11 cellular contexts compared by ENCODE assay signal in genomic region chr18:46072959-46073358, GRCh38. TPM values are rescaled to one million over a fixed set of nuclear protein-coding genes. Genes with fewer than 3 reads are reported as not detected.
A peak's percentile ranks its signal among the peaks of the same experiment; 100 is the strongest.
DNase-seq lines count a peak whose midpoint lies in the region; ATAC-seq and TF ChIP-seq lines count a peak whose summit lies in the region.
"Had no signal": no experiment of that assay in that cellular context is flagged by ENCODE, and none has a peak within 500 bp of the region (broad histone marks: within the 10 kb centered on the region; RNA-seq: fewer than 3 reads in every experiment).

No MANE protein-coding gene starts in this region.

- peak overlapping the region in 2 of 7 donors; percentile 30 to 59 for H3K27ac Mint-ChIP-seq in CD4-positive, alpha-beta memory T cell
- peak overlapping the region; percentile 36 for H3K27ac Mint-ChIP-seq in activated naive CD8-positive, alpha-beta T cell treated with anti-CD3 and anti-CD28 coated beads, Interleukin-2, amount 10 ng/mL, durations not matched to agents 7 days and 5 days
- H3K27ac Mint-ChIP-seq in naive thymus-derived CD8-positive, alpha-beta T cell = peak overlapping the region in 6 of 10 donors; percentile 8 to 88 (median 47)

- intact Hi-C loops in CD4-positive, alpha-beta memory T cell (cut with micrococcal nuclease) = loop anchor here (1.0 to 5.0 kb wide), 10 partner anchors 45 to 452 kb away; partner anchors contain the start of gene EPG5
- intact Hi-C loops in left lung (cut with DNase I) = loop anchor here (10.0 kb wide), 2 partner anchors 118 to 408 kb away; no protein-coding TSS in a partner anchor

- H3K4me3 ChIP-seq in CD4-positive, alpha-beta memory T cell (ENCODE audit: low read length in 2 of 2) = peak overlapping the region in 1 of 2 donors; percentile 76
- no peak overlapping the region for H3K4me3 ChIP-seq in DND-41 (ENCODE audit: low read depth in 1 of 2, low read length in 2 of 2)
- H3K4me3 ChIP-seq in left lung = peak overlapping the region in 1 of 2 donors; percentile 74

- CTCF ChIA-PET in CD4-positive, alpha-beta memory T cell (lab: Charles Lee; ENCODE audit: partially characterized antibody) = interaction anchor here (0.9 to 4.1 kb wide), 54 partner anchors 8 to 797 kb away, joined by 3 to 92 read pairs (median 6); partner anchors contain the start of gene ATP5F1A

- H3K4me3 Mint-ChIP-seq in CD4-positive, alpha-beta memory T cell = peak overlapping the region; percentile 63 to 90 (median 85)
- peak overlapping the region; percentile 83 for H3K4me3 Mint-ChIP-seq in activated naive CD8-positive, alpha-beta T cell treated with anti-CD3 and anti-CD28 coated beads, Interleukin-2, amount 10 ng/mL, durations not matched to agents 7 days and 5 days
- H3K4me3 Mint-ChIP-seq in naive thymus-derived CD8-positive, alpha-beta T cell = peak overlapping the region; percentile 73 to 91 (median 84)

- no peaks in the 10 kb centered on the region for H3K27me3 ChIP-seq in CD4-positive, alpha-beta memory T cell (ENCODE audit: insufficient read depth, low read length)
- H3K27me3 ChIP-seq in DND-41 (ENCODE audit: insufficient read depth, low read length, poor library complexity) (no peaks in the 10 kb centered on the region), left lung (no peaks in the 10 kb centered on the region)
- H3K27me3 ChIP-seq: esophagus squamous epithelium had no signal

- no peaks in the 10 kb centered on the region for H3K36me3 ChIP-seq in CD4-positive, alpha-beta memory T cell (ENCODE audit: insufficient read depth, low read length)
- H3K36me3 ChIP-seq in DND-41 (ENCODE audit: insufficient read depth, low read length) (peaks cover 6% of the 10 kb centered on the region; the same call in 1 of the 2 replicates), left lung (peaks cover 0 to 9% of the 10 kb centered on the region in 2 donors)

- H3K27me3 Mint-ChIP-seq in CD4-positive, alpha-beta memory T cell = no peaks in the 10 kb centered on the region
- H3K27me3 Mint-ChIP-seq in activated naive CD8-positive, alpha-beta T cell treated with anti-CD3 and anti-CD28 coated beads, Interleukin-2, amount 10 ng/mL, durations not matched to agents 7 days and 5 days = no peaks in the 10 kb centered on the region
- no peaks in the 10 kb centered on the region for H3K27me3 Mint-ChIP-seq in naive thymus-derived CD8-positive, alpha-beta T cell

- no peak overlapping the region for H2AFZ ChIP-seq in DND-41 (ENCODE audit: low read depth, low read length)

- POLR2A ChIA-PET in CD4-positive, alpha-beta memory T cell (lab: Charles Lee; ENCODE audit: partially characterized antibody) = interaction anchor here (0.5 to 3.6 kb wide), 13 partner anchors 12 to 415 kb away, joined by 3 to 28 read pairs (median 4); no protein-coding TSS in a partner anchor
- POLR2A ChIA-PET in activated naive CD8-positive, alpha-beta T cell treated with anti-CD3 and anti-CD28 coated beads, Interleukin-2, amount 10 ng/mL, durations not matched to agents 7 days and 5 days (lab: Charles Lee) = interaction anchor here (1.1 to 2.3 kb wide), 6 partner anchors 12 to 407 kb away, joined by 3 to 8 read pairs (median 6); no protein-coding TSS in a partner anchor
- POLR2A ChIA-PET in naive thymus-derived CD8-positive, alpha-beta T cell (lab: Charles Lee) = interaction anchor here (0.6 to 1.6 kb wide), 5 partner anchors 12 to 445 kb away, joined by 3 to 5 read pairs (median 3); no protein-coding TSS in a partner anchor

- H3K4me2 ChIP-seq in DND-41 (ENCODE audit: insufficient read depth, low read length) = no peak overlapping the region

- peaks cover 44% of the 10 kb centered on the region for H3K4me1 ChIP-seq in CD4-positive, alpha-beta memory T cell (ENCODE audit: insufficient read depth, low read length)
- H3K4me1 ChIP-seq in DND-41 (ENCODE audit: insufficient read depth, low read length) (no peaks in the 10 kb centered on the region), left lung (peaks cover 10 to 48% of the 10 kb centered on the region in 2 donors)

- no peaks in the 10 kb centered on the region for H3K9me3 ChIP-seq in CD4-positive, alpha-beta memory T cell (ENCODE audit: control insufficient read depth in 1 of 2, low read length in 2 of 2)
- no peaks in the 10 kb centered on the region for H3K9me3 ChIP-seq in DND-41 (ENCODE audit: insufficient read depth, low read length, severe bottlenecking)
- H3K9me3 ChIP-seq in left lung = no peaks in the 10 kb centered on the region
- H3K9me3 ChIP-seq: esophagus squamous epithelium had no signal

- DNase-seq in CD4-positive, alpha-beta memory T cell = no peak
- DNase-seq in DND-41 (no peak), left lung (no peak), omental fat pad (ENCODE audit: low spot score) (no peak), GM10266 (ENCODE audit: extremely low spot score) (no peak), NCI-H82 treated with DMSO at 0.1 percent for 48 hours (lab: John Stamatoyannopoulos, UW; ENCODE audit: unreplicated experiment) (no peak)
- no peak for DNase-seq in activated naive CD8-positive, alpha-beta T cell treated with anti-CD3 and anti-CD28 coated beads, Interleukin-2, amount 10 ng/mL, durations not matched to agents 7 days and 5 days
- no peak for DNase-seq in naive thymus-derived CD8-positive, alpha-beta T cell
- DNase-seq: esophagus squamous epithelium, left colon, NCI-H510A had no signal

- H3K79me2 ChIP-seq in DND-41 (ENCODE audit: insufficient read depth, low read length) = no peaks in the 10 kb centered on the region

- no peaks in the 10 kb centered on the region for H3K9me3 Mint-ChIP-seq in CD4-positive, alpha-beta memory T cell
- H3K9me3 Mint-ChIP-seq in activated naive CD8-positive, alpha-beta T cell treated with anti-CD3 and anti-CD28 coated beads, Interleukin-2, amount 10 ng/mL, durations not matched to agents 7 days and 5 days = no peaks in the 10 kb centered on the region
- H3K9me3 Mint-ChIP-seq in naive thymus-derived CD8-positive, alpha-beta T cell = no peaks in the 10 kb centered on the region

- peaks cover 0 to 4% of the 10 kb centered on the region in 2 donors for H3K36me3 Mint-ChIP-seq in CD4-positive, alpha-beta memory T cell
- peaks cover 2% of the 10 kb centered on the region for H3K36me3 Mint-ChIP-seq in activated naive CD8-positive, alpha-beta T cell treated with anti-CD3 and anti-CD28 coated beads, Interleukin-2, amount 10 ng/mL, durations not matched to agents 7 days and 5 days
- peaks cover 0 to 6% (median 0%) of the 10 kb centered on the region in 3 donors for H3K36me3 Mint-ChIP-seq in naive thymus-derived CD8-positive, alpha-beta T cell

- no peak overlapping the region for H3K27ac ChIP-seq in CD4-positive, alpha-beta memory T cell (ENCODE audit: low read depth, low read length)
- H3K27ac ChIP-seq in DND-41 (ENCODE audit: low read length) (no peak overlapping the region), left lung (peak overlapping the region in 1 of 2 donors; percentile 13)

- no peak for TF ChIP-seq CTCF in DND-41 (IDR thresholded peaks at IDR 0.05; ENCODE audit: borderline replicate concordance, extremely low read depth, low read length, poor library complexity, severe bottlenecking)
- TF ChIP-seq CTCF in left lung (IDR thresholded peaks at IDR 0.05) = no peak
- no peak for TF ChIP-seq CTCF in omental fat pad (IDR thresholded peaks at IDR 0.05)
- no peak for TF ChIP-seq CTCF in GM10266 (IDR thresholded peaks at IDR 0.05; ENCODE audit: control insufficient read depth, insufficient read depth, low read depth, missing control alignments)

- peaks cover 25 to 44% (median 35%) of the 10 kb centered on the region in 4 donors for H3K4me1 Mint-ChIP-seq in CD4-positive, alpha-beta memory T cell
- H3K4me1 Mint-ChIP-seq in activated naive CD8-positive, alpha-beta T cell treated with anti-CD3 and anti-CD28 coated beads, Interleukin-2, amount 10 ng/mL, durations not matched to agents 7 days and 5 days = peaks cover 29% of the 10 kb centered on the region
- peaks cover 10 to 48% (median 43%) of the 10 kb centered on the region in 4 donors for H3K4me1 Mint-ChIP-seq in naive thymus-derived CD8-positive, alpha-beta T cell

- H3K9ac ChIP-seq in DND-41 (ENCODE audit: low read depth, low read length) = no peak overlapping the region

- no peaks in the 10 kb centered on the region for H4K20me1 ChIP-seq in DND-41 (ENCODE audit: insufficient read depth, low read length)

- ATAC-seq in DND-41 (ENCODE audit: insufficient read depth, low read depth) (0 out of 3 replicates have a peak, but pooled peaks have one; percentile 2), left lung (no peak), omental fat pad (ENCODE audit: low FRiP score) (no peak)
- no peak for ATAC-seq in activated naive CD8-positive, alpha-beta T cell treated with anti-CD3 and anti-CD28 coated beads, Interleukin-2, amount 10 ng/mL, durations not matched to agents 7 days and 5 days (ENCODE audit: low read depth)
- no peak for ATAC-seq in naive thymus-derived CD8-positive, alpha-beta T cell

RNA-seq across cellular contexts. Expression of gene PSTPIP2, which starts 0.9 kb away (rescaled TPM):
- 10 to 100 TPM; 13.3 to 14.0 TPM for total RNA-seq in CD4-positive, alpha-beta memory T cell
- 10 to 100 TPM; 10.9 to 19.7 TPM for polyA plus RNA-seq in CD4-positive, alpha-beta memory T cell
- total RNA-seq in activated naive CD8-positive, alpha-beta T cell treated with anti-CD3 and anti-CD28 coated beads, Interleukin-2, amount 10 ng/mL, durations not matched to agents 7 days and 5 days = 10 to 100 TPM; 12.6 to 12.9 TPM
- 1 to 10 TPM; 6.6 to 8.7 TPM for total RNA-seq in naive thymus-derived CD8-positive, alpha-beta T cell
- polyA plus RNA-seq in naive thymus-derived CD8-positive, alpha-beta T cell = 10 to 100 TPM; 10.9 to 17.2 (median 15.1) TPM
- 10 to 100 TPM; 14.2 to 21.8 TPM for total RNA-seq in left lung
- total RNA-seq in omental fat pad = 10 to 100 TPM in 2 of 4 donors, 1 to 10 TPM in 2; 4.4 to 17.0 (median 8.2) TPM

RNA-seq across cellular contexts. Expression of gene ATP5F1A, which starts 25.1 kb away (rescaled TPM):
- total RNA-seq in CD4-positive, alpha-beta memory T cell = 100 to 1,000 TPM; 212 to 225 TPM
- 100 to 1,000 TPM; 443 to 681 TPM for polyA plus RNA-seq in CD4-positive, alpha-beta memory T cell
- 100 to 1,000 TPM; 284 to 285 TPM for total RNA-seq in activated naive CD8-positive, alpha-beta T cell treated with anti-CD3 and anti-CD28 coated beads, Interleukin-2, amount 10 ng/mL, durations not matched to agents 7 days and 5 days
- total RNA-seq in naive thymus-derived CD8-positive, alpha-beta T cell = 100 to 1,000 TPM; 277 to 284 TPM
- 100 to 1,000 TPM; 496 to 502 (median 498) TPM for polyA plus RNA-seq in naive thymus-derived CD8-positive, alpha-beta T cell
- total RNA-seq in left lung (100 to 1,000 TPM; 310 to 340 TPM), omental fat pad (100 to 1,000 TPM; 322 to 491 (median 393) TPM)

RNA-seq across cellular contexts. Expression of gene HAUS1, which starts 31.2 kb away (rescaled TPM):
- total RNA-seq in CD4-positive, alpha-beta memory T cell = 10 to 100 TPM; 23.2 to 23.3 TPM
- polyA plus RNA-seq in CD4-positive, alpha-beta memory T cell = 10 to 100 TPM; 39.6 to 82.6 TPM
- 10 to 100 TPM; 41.0 to 49.4 TPM for total RNA-seq in activated naive CD8-positive, alpha-beta T cell treated with anti-CD3 and anti-CD28 coated beads, Interleukin-2, amount 10 ng/mL, durations not matched to agents 7 days and 5 days
- 10 to 100 TPM; 19.8 to 20.7 TPM for total RNA-seq in naive thymus-derived CD8-positive, alpha-beta T cell
- polyA plus RNA-seq in naive thymus-derived CD8-positive, alpha-beta T cell = 10 to 100 TPM; 35.1 to 48.4 (median 46.0) TPM
- total RNA-seq in left lung (10 to 100 TPM; 19.0 to 26.5 TPM), omental fat pad (10 to 100 TPM; 23.4 to 28.5 (median 27.3) TPM)
